In the genomic region with DNA sequence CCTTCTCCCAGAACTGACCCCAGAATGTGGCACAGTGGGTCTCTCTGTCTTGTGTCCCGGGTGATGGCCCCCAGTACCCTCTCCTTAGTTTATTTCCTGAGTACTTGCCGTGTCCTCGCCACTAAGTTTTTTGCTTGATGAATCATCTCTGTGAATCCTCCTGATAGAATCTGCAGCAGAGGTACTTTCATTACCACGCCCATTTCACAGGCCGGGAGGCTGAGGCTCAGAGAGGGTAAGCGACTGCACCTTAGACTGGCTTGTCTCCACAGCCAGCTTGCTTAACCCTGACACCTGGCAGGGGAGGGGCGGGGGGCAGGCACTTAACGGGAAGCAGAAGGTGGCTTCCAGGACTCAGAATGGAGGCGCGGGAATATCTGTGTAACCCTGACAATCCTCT, we compare ENCODE assay signal across 17 cellular contexts. TPM values are rescaled to one million over a fixed set of nuclear protein-coding genes. Genes with fewer than 3 reads are reported as not detected.
DNase-seq lines count a peak whose midpoint lies in the region; ATAC-seq and TF ChIP-seq lines count a peak whose summit lies in the region.
"Had no signal": no experiment of that assay in that cellular context is flagged by ENCODE, and none has a peak within 500 bp of the region (broad histone marks: within the 10 kb centered on the region; RNA-seq: fewer than 3 reads in every experiment).

No MANE protein-coding gene starts in this region.

- no peaks in the 10 kb centered on the region for H3K36me3 Mint-ChIP-seq in MCF 10A (ENCODE audit: insufficient read depth, unreplicated experiment)
- H3K36me3 Mint-ChIP-seq in naive thymus-derived CD4-positive, alpha-beta T cell: no peaks in the 10 kb centered on the region
- H3K36me3 Mint-ChIP-seq: activated naive CD8-positive, alpha-beta T cell treated with anti-CD3 and anti-CD28 coated beads for 36 hours had no signal

- no peak overlapping the region for H3K9ac ChIP-seq in MM.1S (ENCODE audit: low read length)
- no peak overlapping the region for H3K9ac ChIP-seq in Karpas-422 (ENCODE audit: low read length)

- no peaks in the 10 kb centered on the region for H3K4me1 ChIP-seq in breast epithelium
- H3K4me1 ChIP-seq in MM.1S (ENCODE audit: low read length): peaks cover 7% of the 10 kb centered on the region
- no peaks in the 10 kb centered on the region for H3K4me1 ChIP-seq in Karpas-422 (ENCODE audit: low read length)
- no peaks in the 10 kb centered on the region for H3K4me1 ChIP-seq in naive thymus-derived CD4-positive, alpha-beta T cell (ENCODE audit: control insufficient read depth in 2 of 2, insufficient read depth in 2 of 2, low read length in 2 of 2)

- intact Hi-C loops in MCF 10A (cut with micrococcal nuclease): no loop called here
- intact Hi-C loops in breast epithelium (cut with DNase I; ENCODE audit: low total_unique reads): no loop called here
- intact Hi-C loops in naive thymus-derived CD4-positive, alpha-beta T cell (cut with micrococcal nuclease): no loop called here

- H3K27ac Mint-ChIP-seq in MCF 10A (ENCODE audit: low read depth, unreplicated experiment): no peak overlapping the region
- no peak overlapping the region for H3K27ac Mint-ChIP-seq in naive thymus-derived CD4-positive, alpha-beta T cell
- H3K27ac Mint-ChIP-seq: activated naive CD8-positive, alpha-beta T cell treated with anti-CD3 and anti-CD28 coated beads for 36 hours had no signal

- POLR2A ChIA-PET in MCF 10A (lab: Yijun Ruan, JAX): interaction anchor here (2.2 kb wide), 1 partner anchor 146 kb away, joined by 10 read pairs; no protein-coding TSS in a partner anchor
- POLR2A ChIA-PET in naive thymus-derived CD4-positive, alpha-beta T cell (lab: Charles Lee): no interaction called here

- no peaks in the 10 kb centered on the region for H3K36me3 ChIP-seq in breast epithelium
- no peaks in the 10 kb centered on the region for H3K36me3 ChIP-seq in MM.1S (replicated peaks; ENCODE audit: insufficient read depth, low read length)
- H3K36me3 ChIP-seq in Karpas-422 (ENCODE audit: insufficient read depth, low read length): no peaks in the 10 kb centered on the region
- no peaks in the 10 kb centered on the region for H3K36me3 ChIP-seq in MG63
- H3K36me3 ChIP-seq in naive thymus-derived CD4-positive, alpha-beta T cell (ENCODE audit: control insufficient read depth in 2 of 3, insufficient read depth in 3 of 3, low read length in 3 of 3): no peaks in the 10 kb centered on the region
- H3K36me3 ChIP-seq: heart left ventricle, neutrophil, tibial nerve had no signal

- DNase-seq in MCF 10A (ENCODE audit: unreplicated experiment) (peak; percentile 24), breast epithelium (ENCODE audit: low spot score in 2 of 2) (no peak), MM.1S (peak; percentile 63), Karpas-422 (no peak), MG63 (no peak)
- peak; percentile 74 for DNase-seq in activated effector memory CD4-positive, alpha-beta T cell treated with anti-CD3 and anti-CD28 coated beads, Interleukin-2, amount 50 U/mL, for 16 hours
- DNase-seq in stimulated activated CD4-positive, alpha-beta T cell treated with anti-CD3 and anti-CD28 coated beads, Interleukin-1b, Interleukin-23, amount 100 ng/mL, for 48 hours: peak; percentile 19
- no peak for DNase-seq in naive thymus-derived CD4-positive, alpha-beta T cell
- DNase-seq: activated CD8-positive, alpha-beta memory T cell treated with anti-CD3 and anti-CD28 coated beads for 24 hours; activated naive CD8-positive, alpha-beta T cell treated with anti-CD3 and anti-CD28 coated beads for 36 hours; Calu3; heart left ventricle; NCI-H1694; SIG-M5; T-helper 9 cell had no signal

- H3K9me2 ChIP-seq in MM.1S (replicated peaks; ENCODE audit: insufficient read depth, low read length): no peaks in the 10 kb centered on the region
- no peaks in the 10 kb centered on the region for H3K9me2 ChIP-seq in Karpas-422 (replicated peaks; ENCODE audit: insufficient read depth, low read length)

- BruUV-seq in MCF 10A (replicated peaks; lab: Mats Ljungman, UMichigan): no TSS peak

- no peak for ATAC-seq in naive thymus-derived CD4-positive, alpha-beta T cell
- ATAC-seq: heart left ventricle had no signal

- H3K4me3 Mint-ChIP-seq in MCF 10A (ENCODE audit: unreplicated experiment): no peak overlapping the region
- no peak overlapping the region for H3K4me3 Mint-ChIP-seq in naive thymus-derived CD4-positive, alpha-beta T cell
- H3K4me3 Mint-ChIP-seq: activated naive CD8-positive, alpha-beta T cell treated with anti-CD3 and anti-CD28 coated beads for 36 hours had no signal

- H3K79me2 ChIP-seq in MM.1S (ENCODE audit: low read length) (no peaks in the 10 kb centered on the region), Karpas-422 (ENCODE audit: low read length) (no peaks in the 10 kb centered on the region)

- CTCF ChIA-PET in MCF 10A (lab: Yijun Ruan, JAX): interaction anchor here (0.6 kb wide), 1 partner anchor 15 kb away, joined by 3 read pairs; no protein-coding TSS in a partner anchor
- CTCF ChIA-PET in naive thymus-derived CD4-positive, alpha-beta T cell (lab: Charles Lee): no interaction called here

- no peak overlapping the region for H3K27ac ChIP-seq in breast epithelium
- no peak overlapping the region for H3K27ac ChIP-seq in MM.1S (ENCODE audit: low read length)
- H3K27ac ChIP-seq in Karpas-422 (ENCODE audit: low read length): no peak overlapping the region
- no peak overlapping the region for H3K27ac ChIP-seq in naive thymus-derived CD4-positive, alpha-beta T cell (ENCODE audit: low read depth, low read length)
- H3K27ac ChIP-seq: heart left ventricle, neutrophil, tibial nerve had no signal

- H3K9me3 Mint-ChIP-seq in MCF 10A (ENCODE audit: unreplicated experiment): no peaks in the 10 kb centered on the region
- H3K9me3 Mint-ChIP-seq in naive thymus-derived CD4-positive, alpha-beta T cell: peaks cover 0 to 2% (median 0%) of the 10 kb centered on the region in 11 donors
- H3K9me3 Mint-ChIP-seq: activated naive CD8-positive, alpha-beta T cell treated with anti-CD3 and anti-CD28 coated beads for 36 hours had no signal

- H3K4me3 ChIP-seq in breast epithelium: no peak overlapping the region
- no peak overlapping the region for H3K4me3 ChIP-seq in MM.1S (ENCODE audit: low read length)
- H3K4me3 ChIP-seq in Karpas-422 (ENCODE audit: low read length): no peak overlapping the region
- no peak overlapping the region for H3K4me3 ChIP-seq in MG63
- no peak overlapping the region for H3K4me3 ChIP-seq in naive thymus-derived CD4-positive, alpha-beta T cell (ENCODE audit: low read length)
- H3K4me3 ChIP-seq: heart left ventricle, tibial nerve had no signal

- H3K4me2 ChIP-seq in MM.1S (ENCODE audit: low read depth, low read length) (peak overlapping the region; percentile 38; the same call in 1 of the 2 replicates), Karpas-422 (ENCODE audit: low read depth, low read length, poor library complexity, severe bottlenecking) (no peak overlapping the region)

- H3K9me3 ChIP-seq in breast epithelium (no peaks in the 10 kb centered on the region), MM.1S (replicated peaks; ENCODE audit: insufficient read depth, low read length) (no peaks in the 10 kb centered on the region), Karpas-422 (ENCODE audit: low read length) (no peaks in the 10 kb centered on the region), MG63 (no peaks in the 10 kb centered on the region)
- H3K9me3 ChIP-seq in naive thymus-derived CD4-positive, alpha-beta T cell (ENCODE audit: control insufficient read depth in 2 of 3, low read length in 3 of 3): no peaks in the 10 kb centered on the region
- H3K9me3 ChIP-seq: neutrophil had no signal

- H3K27me3 Mint-ChIP-seq in MCF 10A (ENCODE audit: insufficient read depth, unreplicated experiment): no peaks in the 10 kb centered on the region
- no peaks in the 10 kb centered on the region for H3K27me3 Mint-ChIP-seq in naive thymus-derived CD4-positive, alpha-beta T cell
- H3K27me3 Mint-ChIP-seq: activated naive CD8-positive, alpha-beta T cell treated with anti-CD3 and anti-CD28 coated beads for 36 hours had no signal

- H3F3A ChIP-seq in MM.1S (ENCODE audit: insufficient read depth, low read length): no peaks in the 10 kb centered on the region

- TF ChIP-seq POLR2A in breast epithelium (IDR thresholded peaks at IDR 0.05): no peak

- H3K27me3 ChIP-seq in breast epithelium (no peaks in the 10 kb centered on the region), MM.1S (replicated peaks; ENCODE audit: insufficient read depth, low read length) (no peaks in the 10 kb centered on the region), Karpas-422 (ENCODE audit: low read length) (no peaks in the 10 kb centered on the region), MG63 (no peaks in the 10 kb centered on the region)
- H3K27me3 ChIP-seq in naive thymus-derived CD4-positive, alpha-beta T cell (ENCODE audit: control insufficient read depth in 2 of 2, insufficient read depth in 2 of 2, low read length in 2 of 2): no peaks in the 10 kb centered on the region
- H3K27me3 ChIP-seq: heart left ventricle, neutrophil, tibial nerve had no signal

- TF ChIP-seq CTCF in MCF 10A (IDR thresholded peaks at IDR 0.05; ENCODE audit: unreplicated experiment) (no peak), breast epithelium (IDR thresholded peaks at IDR 0.05) (no peak), MM.1S (IDR thresholded peaks at IDR 0.05; ENCODE audit: low read length) (no peak)

- peaks cover 9% of the 10 kb centered on the region for H3K4me1 Mint-ChIP-seq in MCF 10A (ENCODE audit: insufficient read depth, unreplicated experiment)
- H3K4me1 Mint-ChIP-seq in naive thymus-derived CD4-positive, alpha-beta T cell: peaks cover 0 to 10% (median 0%) of the 10 kb centered on the region in 7 donors
- H3K4me1 Mint-ChIP-seq: activated naive CD8-positive, alpha-beta T cell treated with anti-CD3 and anti-CD28 coated beads for 36 hours had no signal

- no peaks in the 10 kb centered on the region for H4K20me1 ChIP-seq in MM.1S (ENCODE audit: insufficient read depth, low read length)
- no peaks in the 10 kb centered on the region for H4K20me1 ChIP-seq in Karpas-422 (ENCODE audit: insufficient read depth, low read depth, low read length)

- H2AFZ ChIP-seq in MM.1S (ENCODE audit: low read length): peak overlapping the region; percentile 33; the same call in 1 of the 2 replicates
- no peak overlapping the region for H2AFZ ChIP-seq in Karpas-422 (ENCODE audit: low read length)

RNA-seq across cellular contexts. Expression of a gene that starts 7.9 kb away (rescaled TPM):
- 11.9 and 13.4 TPM in 2 replicates for total RNA-seq in MCF 10A (2022)
- total RNA-seq in breast epithelium: 10 to 100 TPM in 2 of 3 donors, 1 to 10 TPM in 1; 4.3 to 18.4 (median 18.1) TPM
- 0.48 and 2.3 TPM in 2 replicates for total RNA-seq in Karpas-422 (2014; rRNA removed; shearing (Covaris generic); ENCODE audit: low replicate concordance)
- 15.7 and 21.7 TPM in 2 replicates for total RNA-seq in MG63 (2014; rRNA removed; shearing (Covaris generic); ENCODE audit: low replicate concordance)
- 1 to 10 TPM; 3.4 to 6.8 (median 3.8) TPM for total RNA-seq in naive thymus-derived CD4-positive, alpha-beta T cell
- polyA plus RNA-seq in naive thymus-derived CD4-positive, alpha-beta T cell: under 1 TPM in 1 of 2 donors, not detected in 1; 0.08 TPM

Comparison
In these comparisons a context has a peak if more than half of its experiments do, and no peak if none do; other contexts are left out.
1. DNase-seq: peak in MCF 10A (single experiment), MM.1S (single experiment), activated effector memory CD4-positive, alpha-beta T cell treated with anti-CD3 and anti-CD28 coated beads, Interleukin-2, amount 50 U/mL, for 16 hours (single experiment) and stimulated activated CD4-positive, alpha-beta T cell treated with anti-CD3 and anti-CD28 coated beads, Interleukin-1b, Interleukin-23, amount 100 ng/mL, for 48 hours (single experiment); none in breast epithelium (0 of 2), Karpas-422 (single experiment), MG63 (single experiment) and naive thymus-derived CD4-positive, alpha-beta T cell (0 of 9).